8 cellular contexts compared by ENCODE assay signal in the genomic region with DNA sequence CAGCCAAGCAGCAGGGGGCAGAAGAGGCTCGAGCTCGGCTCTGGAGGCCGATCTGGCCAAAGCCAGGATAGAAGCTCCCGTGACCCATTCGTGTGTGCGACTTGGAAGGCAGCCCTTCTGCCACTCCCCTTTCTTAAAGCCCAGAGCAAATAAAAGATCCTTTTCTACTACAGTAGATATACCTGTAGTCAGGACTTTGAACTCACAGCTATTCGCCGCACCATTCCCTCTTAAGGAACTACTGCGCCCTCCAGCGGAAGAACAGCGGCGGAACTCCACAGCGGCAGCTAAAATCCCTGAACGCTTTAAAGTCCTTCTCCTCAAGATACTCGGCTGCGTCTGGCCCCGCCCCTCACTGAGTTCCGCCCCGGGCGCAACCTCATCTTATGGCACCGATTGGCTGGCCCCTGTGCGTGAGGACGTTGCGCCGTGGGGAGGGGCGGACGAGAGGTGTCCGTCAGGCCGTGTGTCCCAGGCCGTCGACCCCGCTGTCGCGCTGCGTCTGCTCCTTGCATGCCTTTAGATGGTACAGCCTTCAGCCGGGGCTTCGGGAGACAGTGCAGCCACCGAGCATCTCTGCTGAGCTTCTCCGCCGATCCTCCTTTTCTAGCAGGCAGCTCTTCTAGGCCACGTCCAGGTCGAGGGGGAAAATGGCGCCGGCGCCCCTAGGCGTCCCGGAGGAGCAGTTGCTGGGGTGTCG. TPM values are rescaled to one million over a fixed set of nuclear protein-coding genes. Genes with fewer than 3 reads are reported as not detected.
DNase-seq lines count a peak whose midpoint lies in the region; ATAC-seq and TF ChIP-seq lines count a peak whose summit lies in the region.

A gene with protein sequence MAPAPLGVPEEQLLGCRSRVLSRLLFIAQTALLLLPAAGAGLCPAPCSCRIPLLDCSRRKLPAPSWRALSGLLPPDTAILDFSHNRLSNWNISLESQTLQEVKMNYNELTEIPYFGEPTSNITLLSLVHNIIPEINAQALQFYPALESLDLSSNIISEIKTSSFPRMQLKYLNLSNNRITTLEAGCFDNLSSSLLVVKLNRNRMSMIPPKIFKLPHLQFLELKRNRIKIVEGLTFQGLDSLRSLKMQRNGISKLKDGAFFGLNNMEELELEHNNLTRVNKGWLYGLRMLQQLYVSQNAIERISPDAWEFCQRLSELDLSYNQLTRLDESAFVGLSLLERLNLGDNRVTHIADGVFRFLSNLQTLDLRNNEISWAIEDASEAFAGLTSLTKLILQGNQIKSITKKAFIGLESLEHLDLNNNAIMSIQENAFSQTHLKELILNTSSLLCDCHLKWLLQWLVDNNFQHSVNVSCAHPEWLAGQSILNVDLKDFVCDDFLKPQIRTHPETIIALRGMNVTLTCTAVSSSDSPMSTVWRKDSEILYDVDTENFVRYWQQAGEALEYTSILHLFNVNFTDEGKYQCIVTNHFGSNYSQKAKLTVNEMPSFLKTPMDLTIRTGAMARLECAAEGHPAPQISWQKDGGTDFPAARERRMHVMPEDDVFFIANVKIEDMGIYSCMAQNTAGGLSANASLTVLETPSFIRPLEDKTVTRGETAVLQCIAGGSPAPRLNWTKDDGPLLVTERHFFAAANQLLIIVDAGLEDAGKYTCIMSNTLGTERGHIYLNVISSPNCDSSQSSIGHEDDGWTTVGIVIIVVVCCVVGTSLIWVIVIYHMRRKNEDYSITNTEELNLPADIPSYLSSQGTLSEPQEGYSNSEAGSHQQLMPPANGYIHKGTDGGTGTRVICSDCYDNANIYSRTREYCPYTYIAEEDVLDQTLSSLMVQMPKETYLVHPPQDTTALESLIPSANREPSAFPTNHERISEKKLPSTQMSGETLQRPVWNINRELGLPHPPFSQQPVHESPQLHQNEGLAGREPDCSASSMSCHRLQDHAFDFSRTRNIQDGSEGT (plus strand): TSS at position 442 of the 700 bp plus-strand sequence. CDS start 209 bp downstream, at position 651.

- DNase-seq in AG09309 (ENCODE audit: low read depth): peak; percentile 92
- peak; percentile 99 for DNase-seq in NCI-H2227 treated with DMSO at 0.1 percent for 48 hours (lab: John Stamatoyannopoulos, UW)
- peak; percentile 26 to 99 (median 95) for DNase-seq in caudate nucleus (lab: John Stamatoyannopoulos, UW)
- DNase-seq in immature natural killer cell: peak; percentile 93 to 94 (median 94)
- peak; percentile 97 for DNase-seq in smooth muscle cell of the brain vasculature (ENCODE audit: low read depth, low spot score)

- peak; percentile 97 for ATAC-seq in GM18909 (IDR thresholded peaks at IDR 0.05; ENCODE audit: poor library complexity, unreplicated experiment)
- peak; percentile 97 for ATAC-seq in HG03175 (IDR thresholded peaks at IDR 0.05; ENCODE audit: unreplicated experiment)

- peak within 1 kb of the TSS; percentile 92 for H3K27ac ChIP-seq in caudate nucleus (ENCODE audit: low read depth, low read length)

- peaks cover 41 to 42% of the 10 kb centered on the region in 2 donors for H3K4me1 Mint-ChIP-seq in immature natural killer cell

- peak within 1 kb of the TSS; percentile 96 to 99 (median 99) for H3K4me3 Mint-ChIP-seq in immature natural killer cell

- peaks cover 0 to 3% (median 0%) of the 10 kb centered on the region in 3 donors for H3K27me3 Mint-ChIP-seq in immature natural killer cell (ENCODE audit: low read depth in 3 of 3)

- peaks cover 0 to 2% (median 0%) of the 10 kb centered on the region in 3 donors for H3K36me3 Mint-ChIP-seq in immature natural killer cell

- H3K9me3 Mint-ChIP-seq in immature natural killer cell: no peaks in the 10 kb centered on the region

- H3K4me3 ChIP-seq in AG09309 (ENCODE audit: control insufficient read depth, low read depth, low read length) (peak within 1 kb of the TSS; percentile 65), WI38 (ENCODE audit: low read depth, low read length) (peak within 1 kb of the TSS; percentile 94)

- peak; percentile 82 for TF ChIP-seq CTCF in AG09309 (IDR thresholded peaks at IDR 0.05; ENCODE audit: control insufficient read depth, insufficient read depth, low read depth, low read length, missing control alignments)
- peak; percentile 65 for TF ChIP-seq CTCF in WI38 (IDR thresholded peaks at IDR 0.05; ENCODE audit: low read depth, low read length)

- H3K27ac Mint-ChIP-seq in immature natural killer cell: peak within 1 kb of the TSS; percentile 88 to 98 (median 93)

RNA-seq across cellular contexts. Expression of the gene that starts here (rescaled TPM):
- polyA plus RNA-seq in immature natural killer cell: 1 to 10 TPM; 2.4 to 6.1 (median 5.5) TPM

Comparison
In these comparisons a context has a peak if more than half of its experiments do, and no peak if none do; other contexts are left out.
1. Peak in every context shown above with its lines: DNase-seq, ATAC-seq, H3K4me3 ChIP-seq and H3K27ac ChIP-seq.